ENCODE assay signal across 8 cellular contexts in genomic region chr6:33578588-33579011, GRCh38. TPM values are rescaled to one million over a fixed set of nuclear protein-coding genes. Genes with fewer than 3 reads are reported as not detected.
DNase-seq lines count a peak whose midpoint lies in the region; ATAC-seq, FAIRE-seq and TF ChIP-seq lines count a peak whose summit lies in the region.

No MANE protein-coding gene starts in this region.

- ATAC-seq in mucosa of descending colon (peak; percentile 45), GM18868 (IDR thresholded peaks at IDR 0.05; ENCODE audit: unreplicated experiment) (no peak), GM18867 (IDR thresholded peaks at IDR 0.05; ENCODE audit: unreplicated experiment) (no peak)

- no peaks in the 10 kb centered on the region for H3K9me3 Mint-ChIP-seq in astrocyte (ENCODE audit: unreplicated experiment)

- no peak overlapping the region for H3K27ac Mint-ChIP-seq in astrocyte (ENCODE audit: unreplicated experiment)

- H3K4me3 Mint-ChIP-seq in astrocyte (ENCODE audit: unreplicated experiment): peak overlapping the region; percentile 93

- peaks cover 31% of the 10 kb centered on the region for H4K20me1 ChIP-seq in astrocyte (ENCODE audit: insufficient read depth, low read length)

- no peak for TF ChIP-seq CTCF in BJ (IDR thresholded peaks at IDR 0.05; ENCODE audit: insufficient read depth, low read depth, low read length)
- TF ChIP-seq CTCF in astrocyte (IDR thresholded peaks at IDR 0.05; ENCODE audit: insufficient read depth, low read depth, low read length): no peak
- peak; percentile 8 for TF ChIP-seq CTCF in mucosa of descending colon (IDR thresholded peaks at IDR 0.05)

- no peaks in the 10 kb centered on the region for H3K27me3 Mint-ChIP-seq in astrocyte (ENCODE audit: low read depth, unreplicated experiment)

- DNase-seq in BJ (ENCODE audit: low read depth): no peak
- no peak for DNase-seq in MG63
- no peak for DNase-seq in astrocyte (ENCODE audit: low read depth)
- DNase-seq in mucosa of descending colon: peak; percentile 75 to 82 (median 79)
- no peak for DNase-seq in NCI-H524 treated with DMSO at 0.1 percent for 48 hours (lab: John Stamatoyannopoulos, UW)
- no peak for DNase-seq in D341Med (ENCODE audit: low spot score)

- peaks cover 36% of the 10 kb centered on the region for H3K79me2 ChIP-seq in astrocyte (ENCODE audit: insufficient read depth, low read length)

- H3K27me3 ChIP-seq in BJ (ENCODE audit: control insufficient read depth, insufficient read depth, low read length): no peaks in the 10 kb centered on the region
- no peaks in the 10 kb centered on the region for H3K27me3 ChIP-seq in MG63
- H3K27me3 ChIP-seq in astrocyte (ENCODE audit: insufficient read depth, low read length): no peaks in the 10 kb centered on the region

- H3K36me3 ChIP-seq in BJ (ENCODE audit: control insufficient read depth, insufficient read depth, low read length) (peaks cover 25% of the 10 kb centered on the region), MG63 (no peaks in the 10 kb centered on the region; the same call in 1 of the 2 replicates), astrocyte (ENCODE audit: insufficient read depth, low read length) (peaks cover 22% of the 10 kb centered on the region), mucosa of descending colon (ENCODE audit: low read depth) (peaks cover 6% of the 10 kb centered on the region)

- no peak overlapping the region for H2AFZ ChIP-seq in astrocyte (ENCODE audit: low read depth, low read length)

- H3K9ac ChIP-seq in astrocyte (ENCODE audit: low read length): peak overlapping the region; percentile 97

- CTCF ChIA-PET in BJ (lab: Yijun Ruan, JAX): interaction anchor here (0.7 to 17.2 kb wide), 3 partner anchors 12 to 127 kb away, joined by 3 to 335 read pairs (median 10); partner anchors contain the start of gene UQCC2

- peaks cover 10% of the 10 kb centered on the region for H3K36me3 Mint-ChIP-seq in astrocyte (ENCODE audit: low read depth, unreplicated experiment)

- POLR2A ChIA-PET in BJ (lab: Charles Lee): interaction anchor here (0.7 kb wide), 1 partner anchor 20 kb away, joined by 3 read pairs; no protein-coding TSS in a partner anchor

- H3K4me1 ChIP-seq in astrocyte (ENCODE audit: insufficient read depth, low read length) (peaks cover 9% of the 10 kb centered on the region), mucosa of descending colon (ENCODE audit: low read depth) (peaks cover 17% of the 10 kb centered on the region)

- H3K9me3 ChIP-seq in MG63 (no peaks in the 10 kb centered on the region), astrocyte (ENCODE audit: insufficient read depth, low read depth, low read length) (no peaks in the 10 kb centered on the region), mucosa of descending colon (no peaks in the 10 kb centered on the region)

- FAIRE-seq in astrocyte (lab: Jason Lieb, UNC): no peak

- H3K4me2 ChIP-seq in astrocyte (ENCODE audit: low read length): peak overlapping the region; percentile 88

- intact Hi-C loops in mucosa of descending colon (cut with DNase I, micrococcal nuclease): no loop called here

- no peak overlapping the region for H3K27ac ChIP-seq in astrocyte (ENCODE audit: low read depth, low read length)

- peaks cover 11% of the 10 kb centered on the region for H3K4me1 Mint-ChIP-seq in astrocyte (ENCODE audit: low read depth, unreplicated experiment)

- H3K4me3 ChIP-seq in BJ (ENCODE audit: low read depth, low read length) (peak overlapping the region; percentile 86), MG63 (peak overlapping the region; percentile 79), astrocyte (ENCODE audit: insufficient read depth, low read depth, low read length) (peak overlapping the region; percentile 91), mucosa of descending colon (peak overlapping the region; percentile 86)

RNA-seq across cellular contexts. Expression of gene BAK1, which starts 1.5 kb away (rescaled TPM):
- 16.6 and 24.5 TPM in 2 replicates for polyA plus RNA-seq in BJ (2011; rRNA removed)
- polyA minus RNA-seq in BJ (2011; rRNA and poly(A)+ RNA removed): 17.8 and 25.4 TPM in 2 replicates
- total RNA-seq in MG63 (2014; rRNA removed; shearing (Covaris generic); ENCODE audit: low replicate concordance): 11.7 and 21.8 TPM in 2 replicates
- total RNA-seq in astrocyte (49.4 and 54.8 TPM in 2 replicates), mucosa of descending colon (10 to 100 TPM; 57.1 to 97.9 (median 90.5) TPM)

RNA-seq across cellular contexts. Expression of gene ITPR3, which starts 42.5 kb away (rescaled TPM):
- polyA plus RNA-seq in BJ (2011; rRNA removed): 8.6 and 16.6 TPM in 2 replicates
- polyA minus RNA-seq in BJ (2011; rRNA and poly(A)+ RNA removed): 14.8 and 16.6 TPM in 2 replicates
- 7.1 and 14.5 TPM in 2 replicates for total RNA-seq in MG63 (2014; rRNA removed; shearing (Covaris generic); ENCODE audit: low replicate concordance)
- 17.7 and 21.3 TPM in 2 replicates for total RNA-seq in astrocyte
- 100 to 1,000 TPM in 2 of 3 donors, 10 to 100 TPM in 1; 60.2 to 111 (median 103) TPM for total RNA-seq in mucosa of descending colon

Comparison
In these comparisons a context has a peak if more than half of its experiments do, and no peak if none do; other contexts are left out.
1. DNase-seq: peak in mucosa of descending colon (3 of 3); none in BJ (single experiment), MG63 (single experiment), astrocyte (single experiment), NCI-H524 treated with DMSO at 0.1 percent for 48 hours (single experiment) and D341Med (single experiment).
2. Peak in every context shown above with its lines, with median percentiles within 50 percentile points of each other: H3K4me3 ChIP-seq.